31 cellular contexts compared by ENCODE assay signal in genomic region chr10:29525762-29526161, GRCh38.
"Had no signal": no experiment of that assay in that cellular context is flagged by ENCODE, and none has a peak within 500 bp of the region (broad histone marks: within the 10 kb centered on the region; RNA-seq: fewer than 3 reads in every experiment).

No MANE protein-coding gene starts in this region.

- H3K9me3 Mint-ChIP-seq: activated CD4-positive, alpha-beta memory T cell treated with anti-CD3 and anti-CD28 coated beads for 36 hours; activated CD4-positive, alpha-beta T cell treated with anti-CD3 and anti-CD28 coated beads, Interleukin-2, amount 10 ng/mL, durations not matched to agents 24 days and 14 days; activated naive CD4-positive, alpha-beta T cell treated with anti-CD3 and anti-CD28 coated beads, Interleukin-2, amount 10 ng/mL, durations not matched to agents 7 days and 5 days; activated naive CD8-positive, alpha-beta T cell treated with anti-CD3 and anti-CD28 coated beads, Interleukin-2, amount 10 ng/mL, durations not matched to agents 7 days and 5 days; activated T-cell treated with anti-CD3 and anti-CD28 coated beads, Interleukin-2, amount 50 U/mL, for 24 hours; central memory CD8-positive, alpha-beta T cell; immature natural killer cell; natural killer cell; neural progenitor cell; stimulated activated memory B cell treated with anti-CD40 and anti-IgM and Interleukin-4, amounts not matched to agents 10 μg/mL and 1 μg/mL and 100 μg/mL, for 72 hours had no signal

- H3K27ac ChIP-seq: brain microvascular endothelial cell, lower lobe of right lung, neural progenitor cell, stomach, suprapubic skin, tibial nerve had no signal

- H3K36me3 ChIP-seq: neural progenitor cell had no signal

- H3K4me3 Mint-ChIP-seq: activated CD4-positive, alpha-beta memory T cell treated with anti-CD3 and anti-CD28 coated beads for 36 hours; activated CD4-positive, alpha-beta T cell treated with anti-CD3 and anti-CD28 coated beads, Interleukin-2, amount 10 ng/mL, durations not matched to agents 24 days and 14 days; activated naive CD4-positive, alpha-beta T cell treated with anti-CD3 and anti-CD28 coated beads, Interleukin-2, amount 10 ng/mL, durations not matched to agents 7 days and 5 days; activated naive CD8-positive, alpha-beta T cell treated with anti-CD3 and anti-CD28 coated beads, Interleukin-2, amount 10 ng/mL, durations not matched to agents 7 days and 5 days; activated T-cell treated with anti-CD3 and anti-CD28 coated beads, Interleukin-2, amount 50 U/mL, for 24 hours; central memory CD8-positive, alpha-beta T cell; immature natural killer cell; natural killer cell; neural progenitor cell; stimulated activated memory B cell treated with anti-CD40 and anti-IgM and Interleukin-4, amounts not matched to agents 10 μg/mL and 1 μg/mL and 100 μg/mL, for 72 hours had no signal

- H3K4me1 Mint-ChIP-seq: stimulated activated memory B cell treated with anti-CD40 and anti-IgM and Interleukin-4, amounts not matched to agents 10 μg/mL and 1 μg/mL and 100 μg/mL, for 72 hours had no signal

- H3K27ac Mint-ChIP-seq: activated CD4-positive, alpha-beta memory T cell treated with anti-CD3 and anti-CD28 coated beads for 36 hours; activated CD4-positive, alpha-beta T cell treated with anti-CD3 and anti-CD28 coated beads, Interleukin-2, amount 10 ng/mL, durations not matched to agents 24 days and 14 days; activated naive CD4-positive, alpha-beta T cell treated with anti-CD3 and anti-CD28 coated beads, Interleukin-2, amount 10 ng/mL, durations not matched to agents 7 days and 5 days; activated naive CD8-positive, alpha-beta T cell treated with anti-CD3 and anti-CD28 coated beads, Interleukin-2, amount 10 ng/mL, durations not matched to agents 7 days and 5 days; activated T-cell treated with anti-CD3 and anti-CD28 coated beads, Interleukin-2, amount 50 U/mL, for 24 hours; immature natural killer cell; natural killer cell; neural progenitor cell; stimulated activated memory B cell treated with anti-CD40 and anti-IgM and Interleukin-4, amounts not matched to agents 10 μg/mL and 1 μg/mL and 100 μg/mL, for 72 hours had no signal

- H3K4me1 ChIP-seq: lower lobe of right lung, suprapubic skin had no signal

- H3K27me3 ChIP-seq: brain microvascular endothelial cell, neural progenitor cell, stomach, suprapubic skin, tibial nerve had no signal

- DNase-seq: activated CD4-positive, alpha-beta memory T cell treated with anti-CD3 and anti-CD28 coated beads for 36 hours; activated CD4-positive, alpha-beta T cell treated with anti-CD3 and anti-CD28 coated beads, Interleukin-2, amount 10 ng/mL, durations not matched to agents 24 days and 14 days; activated CD4-positive, CD25-positive, alpha-beta regulatory T cell treated with anti-CD3 and anti-CD28 coated beads, Interleukin-2, amount 50 U/mL, for 72 hours; activated CD8-positive, alpha-beta memory T cell treated with anti-CD3 and anti-CD28 coated beads, Interleukin-2, amount 50 U/mL, for 48 hours; activated gamma-delta T cell; activated naive CD4-positive, alpha-beta T cell treated with anti-CD3 and anti-CD28 coated beads, Interleukin-2, amount 10 ng/mL, durations not matched to agents 7 days and 5 days; activated naive CD8-positive, alpha-beta T cell treated with anti-CD3 and anti-CD28 coated beads, Interleukin-2, amount 10 ng/mL, durations not matched to agents 7 days and 5 days; activated T-cell treated with anti-CD3 and anti-CD28 coated beads, Interleukin-2, amount 50 U/mL, for 24 hours; brain microvascular endothelial cell; dermis blood vessel endothelial cell; effector CD4-positive, alpha-beta T cell; hypothalamus; immature natural killer cell; kidney; lower lobe of right lung; mesendoderm; natural killer cell; occipital lobe; posterior cingulate gyrus; stimulated activated CD4-positive, alpha-beta T cell treated with anti-CD3 and anti-CD28 coated beads, Interleukin-1b, Interleukin-23, amount 100 ng/mL, for 48 hours; stimulated activated CD4-positive, alpha-beta T cell treated with anti-CD3 and anti-CD28 coated beads, Interleukin-4, amount 100 ng/mL, for 4 hours; stimulated activated CD8-positive, alpha-beta memory T cell treated with anti-CD3 and anti-CD28 coated beads, Interleukin-4, amount 100 ng/mL, for 48 hours; stomach; T-helper 2 cell had no signal

- H3K27me3 Mint-ChIP-seq: activated CD4-positive, alpha-beta memory T cell treated with anti-CD3 and anti-CD28 coated beads for 36 hours; activated CD4-positive, alpha-beta T cell treated with anti-CD3 and anti-CD28 coated beads, Interleukin-2, amount 10 ng/mL, durations not matched to agents 24 days and 14 days; activated naive CD4-positive, alpha-beta T cell treated with anti-CD3 and anti-CD28 coated beads, Interleukin-2, amount 10 ng/mL, durations not matched to agents 7 days and 5 days; activated naive CD8-positive, alpha-beta T cell treated with anti-CD3 and anti-CD28 coated beads, Interleukin-2, amount 10 ng/mL, durations not matched to agents 7 days and 5 days; activated T-cell treated with anti-CD3 and anti-CD28 coated beads, Interleukin-2, amount 50 U/mL, for 24 hours; central memory CD8-positive, alpha-beta T cell; stimulated activated memory B cell treated with anti-CD40 and anti-IgM and Interleukin-4, amounts not matched to agents 10 μg/mL and 1 μg/mL and 100 μg/mL, for 72 hours had no signal

- H3K36me3 Mint-ChIP-seq: stimulated activated memory B cell treated with anti-CD40 and anti-IgM and Interleukin-4, amounts not matched to agents 10 μg/mL and 1 μg/mL and 100 μg/mL, for 72 hours had no signal

- H3K9me3 ChIP-seq: lower lobe of right lung, stomach, suprapubic skin, tibial nerve had no signal

- H3K4me3 ChIP-seq: lower lobe of right lung, neural progenitor cell, smooth muscle cell, stomach, suprapubic skin, tibial nerve had no signal

- ATAC-seq: lower lobe of right lung; natural killer cell; sciatic nerve; stimulated activated memory B cell treated with anti-CD40 and anti-IgM and Interleukin-4, amounts not matched to agents 10 μg/mL and 1 μg/mL and 100 μg/mL, for 72 hours had no signal
